ENCODE assay signal across 15 cellular contexts in the genomic region with DNA sequence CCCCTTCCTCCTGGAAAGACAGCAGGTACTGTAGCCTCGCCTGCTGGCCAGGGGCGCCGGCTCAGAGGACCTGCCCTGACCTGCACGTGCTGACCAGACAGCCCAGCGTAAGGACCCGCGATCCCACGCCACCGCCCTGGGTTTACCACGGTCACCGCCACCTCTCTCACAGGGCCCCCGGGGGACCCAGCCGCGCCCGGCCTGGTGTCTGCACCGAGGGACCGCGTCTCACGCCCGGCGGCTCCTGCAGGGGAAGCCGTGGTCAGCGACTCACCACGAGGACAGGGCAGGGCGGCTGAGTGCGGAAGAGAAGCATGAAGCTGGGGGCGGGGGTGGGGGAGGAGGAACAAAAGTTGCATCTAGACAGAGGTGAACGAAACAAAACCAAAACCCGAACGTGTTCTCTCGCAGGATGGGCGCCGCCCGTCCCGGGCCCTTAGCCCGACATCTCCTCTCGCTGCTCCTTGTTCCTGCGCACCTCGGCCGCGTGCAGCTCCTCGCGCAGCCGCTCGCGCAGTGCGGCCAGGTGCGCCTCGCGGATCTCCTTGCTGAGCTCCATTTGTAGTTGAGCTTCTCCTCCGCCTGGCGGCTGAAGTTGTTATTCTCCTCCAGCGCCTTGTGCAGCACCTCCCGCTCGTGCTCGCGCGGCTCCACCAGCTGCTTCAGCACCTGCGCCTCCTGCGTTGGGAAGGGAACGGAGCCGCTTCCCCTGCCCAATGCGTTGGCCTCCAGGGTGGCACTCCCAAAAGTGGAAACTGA. TPM values are rescaled to one million over a fixed set of nuclear protein-coding genes. Genes with fewer than 3 reads are reported as not detected.
DNase-seq lines count a peak whose midpoint lies in the region; ATAC-seq, FAIRE-seq and TF ChIP-seq lines count a peak whose summit lies in the region.
"Not testable (repeated sequence)": the region's sequence is repeated elsewhere in the genome, so short reads cannot be mapped to it uniquely, and the experiment has no call there.
"Had no signal": no experiment of that assay in that cellular context is flagged by ENCODE, and none has a peak within 500 bp of the region (broad histone marks: within the 10 kb centered on the region; RNA-seq: fewer than 3 reads in every experiment).

No MANE protein-coding gene starts in this region.

- H3K4me1 Mint-ChIP-seq in CD4-positive, alpha-beta T cell (ENCODE audit: low read depth); H9; activated B cell treated with CpG ODN at 0.5 μM for 24 hours: not testable (repeated sequence)

- not testable (repeated sequence) for H3K4ac ChIP-seq in H9 (ENCODE audit: low read depth, low read length)

- not testable (repeated sequence) for H2BK5ac ChIP-seq in H9 (ENCODE audit: insufficient read length, low read length)

- H3K4me2 ChIP-seq in H9 (ENCODE audit: insufficient read depth, insufficient read length, low read length); K562 (ENCODE audit: insufficient read depth, low read length); HepG2 (ENCODE audit: low read depth, low read length): not testable (repeated sequence)

- not testable (repeated sequence) for DNase-seq in CD4-positive, alpha-beta T cell; activated B cell treated with CpG ODN at 0.5 μM for 24 hours; K562 (ENCODE audit: extremely low read depth in 1 of 4, low spot score in 3 of 4); heart left ventricle; HepG2 (ENCODE audit: low spot score); omental fat pad (ENCODE audit: low spot score)
- DNase-seq in H9 (peak; percentile 82), upper lobe of left lung (peak in 1 of 2 donors; percentile 79)

- not testable (repeated sequence) for TF ChIP-seq RAD21 in K562 (CRISPR knock-in tag; conservative IDR thresholded peaks at IDR 0.05 in 1 of 2, IDR thresholded peaks at IDR 0.05 in 1 of 2); HepG2 (CRISPR knock-in tag; IDR thresholded peaks at IDR 0.05)

- ATAC-seq in CD4-positive, alpha-beta T cell (ENCODE audit: poor library complexity) = peak; percentile 58
- ATAC-seq in activated B cell treated with CpG ODN at 0.5 μM for 24 hours (ENCODE audit: low read depth) = peak; percentile 82
- ATAC-seq in K562 = peak; percentile 53
- peak; percentile 46 to 68 (median 58) for ATAC-seq in heart left ventricle
- ATAC-seq in HepG2 = peak; percentile 37; the same call in 2 of the 3 replicates
- peak; percentile 27 for ATAC-seq in omental fat pad (ENCODE audit: low FRiP score)
- ATAC-seq in upper lobe of left lung (ENCODE audit: low FRiP score in 2 of 2) = peak; percentile 15 to 22

- not testable (repeated sequence) for H3K27me3 Mint-ChIP-seq in CD4-positive, alpha-beta T cell; H9 (ENCODE audit: low read depth); activated B cell treated with CpG ODN at 0.5 μM for 24 hours

- not testable (repeated sequence) for H3K79me1 ChIP-seq in H9 (ENCODE audit: insufficient read depth, low read depth, low read length, poor library complexity, severe bottlenecking)

- H2BK15ac ChIP-seq in H9 (ENCODE audit: low read depth, low read length) = not testable (repeated sequence)

- not testable (repeated sequence) for H3K9me3 Mint-ChIP-seq in CD4-positive, alpha-beta T cell; H9; activated B cell treated with CpG ODN at 0.5 μM for 24 hours

- not testable (repeated sequence) for H3K9me1 ChIP-seq in K562 (ENCODE audit: control insufficient read depth, insufficient read depth, low read length)

- not testable (repeated sequence) for H3K9ac ChIP-seq in H9 (ENCODE audit: extremely low read depth, insufficient read length, low read length); K562 (ENCODE audit: insufficient read depth in 1 of 2, low read depth in 2 of 2, low read length in 2 of 2); HepG2 (ENCODE audit: insufficient read depth, low read depth, low read length)

- H2BK120ac ChIP-seq in H9 (ENCODE audit: low read depth, low read length, poor library complexity, severe bottlenecking) = not testable (repeated sequence)

- not testable (repeated sequence) for H2BK20ac ChIP-seq in H9 (ENCODE audit: low read depth, low read length, poor library complexity, severe bottlenecking)

- H4K5ac ChIP-seq in H9 (ENCODE audit: insufficient read length, low read depth, low read length) = not testable (repeated sequence)

- TF ChIP-seq POLR2A in K562 (conservative IDR thresholded peaks at IDR 0.05); heart left ventricle (IDR thresholded peaks at IDR 0.05); HepG2 (IDR thresholded peaks at IDR 0.05; ENCODE audit: insufficient read depth in 1 of 2, low read depth in 2 of 2, low read length in 2 of 2); upper lobe of left lung (IDR thresholded peaks at IDR 0.05): not testable (repeated sequence)

- in situ Hi-C loops in K562 (cut with MboI) = not testable (repeated sequence)
- in situ Hi-C loops in HepG2 (cut with HindIII; ENCODE audit: extremely low pct_ligation_motif_present, low pct_unique_long_range_greater_than_20kb) = loop anchor here (25.0 kb wide), 1 partner anchor 242 kb away; a partner anchor contains a TSS

- not testable (repeated sequence) for H4K20me1 ChIP-seq in H9 (ENCODE audit: control insufficient read depth, insufficient read depth, insufficient read length); K562 (replicated peaks; ENCODE audit: control insufficient read depth, insufficient read depth, low read length); HepG2 (ENCODE audit: insufficient read depth, low read length)

- TF ChIP-seq EP300 in K562 (IDR thresholded peaks at IDR 0.05; ENCODE audit: low read length); HepG2 (IDR thresholded peaks at IDR 0.05; ENCODE audit: low read depth in 2 of 2, low read length in 2 of 2); HepG2 (CRISPR knock-in tag; IDR thresholded peaks at IDR 0.05; ENCODE audit: borderline replicate concordance); upper lobe of left lung (IDR thresholded peaks at IDR 0.05): not testable (repeated sequence)

- not testable (repeated sequence) for H3K27me3 ChIP-seq in CD4-positive, alpha-beta T cell (ENCODE audit: control insufficient read depth, insufficient read depth, low read length); H9 (ENCODE audit: insufficient read depth, low read length); heart left ventricle; HepG2 (ENCODE audit: control insufficient read depth in 1 of 2, insufficient read depth in 2 of 2, low read length in 2 of 2); upper lobe of left lung
- peaks cover 0 to 14% of the 10 kb centered on the region in 2 experiments; a peak in 3 of 5 replicates for H3K27me3 ChIP-seq in K562 (ENCODE audit: control insufficient read depth in 2 of 2, insufficient read depth in 2 of 2, low read length in 2 of 2)

- TF ChIP-seq CTCF in CD4-positive, alpha-beta T cell (IDR thresholded peaks at IDR 0.05); H9 (conservative IDR thresholded peaks at IDR 0.05); activated B cell treated with CpG ODN at 0.5 μM for 24 hours (IDR thresholded peaks at IDR 0.05); K562 (IDR thresholded peaks at IDR 0.05 in 2 of 3, conservative IDR thresholded peaks at IDR 0.05 in 1 of 3; ENCODE audit: insufficient read depth in 2 of 3, low read depth in 1 of 3, low read length in 3 of 3); heart left ventricle (IDR thresholded peaks at IDR 0.05); HepG2 (CRISPR knock-in tag; IDR thresholded peaks at IDR 0.05); omental fat pad (IDR thresholded peaks at IDR 0.05); upper lobe of left lung (IDR thresholded peaks at IDR 0.05): not testable (repeated sequence)

- POLR2A ChIA-PET in CD4-positive, alpha-beta T cell (lab: Charles Lee); activated B cell treated with CpG ODN at 0.5 μM for 24 hours (lab: Charles Lee); K562 (lab: Yijun Ruan, JAX); HepG2 (lab: Yijun Ruan, JAX): not testable (repeated sequence)

- H4K8ac ChIP-seq in H9 (replicated peaks; ENCODE audit: insufficient read length, low read depth, low read length) = not testable (repeated sequence)

- no CpG with 5 or more reads among the region's 63 CpGs for WGBS in H9 (ENCODE audit: extremely low coverage, insufficient read length, low lambda C conversion rate)
- WGBS in K562 (ENCODE audit: insufficient coverage, low coverage, missing lambda C conversion rate) = 40% methylated on average over 25 of the region's 63 CpGs
- WGBS in heart left ventricle, 4 donors = 70 to 76% (median 72%) methylated on average over 36 to 51 of the region's 63 CpGs
- 99% methylated on average over 47 of the region's 63 CpGs for WGBS in HepG2 (ENCODE audit: low lambda C conversion rate)
- WGBS in upper lobe of left lung, 2 donors = 77 to 87% methylated on average over 44 to 47 of the region's 63 CpGs

- not testable (repeated sequence) for BruUV-seq in K562 (replicated peaks; lab: Mats Ljungman, UMichigan); HepG2 (replicated peaks; lab: Mats Ljungman, UMichigan)

- intact Hi-C loops in CD4-positive, alpha-beta T cell (cut with DNase I, micrococcal nuclease); activated B cell treated with CpG ODN at 0.5 μM for 24 hours (cut with micrococcal nuclease); K562 (cut with micrococcal nuclease); HepG2 (cut with micrococcal nuclease; ENCODE audit: unreplicated experiment): not testable (repeated sequence)
- intact Hi-C loops in heart left ventricle (cut with DNase I) = loop anchor here in 4 of 10 donors (10.0 kb wide), 2 partner anchors 94 to 244 kb away; no protein-coding TSS in a partner anchor

- H2BK12ac ChIP-seq in H9 (ENCODE audit: insufficient read length, low read depth, low read length) = not testable (repeated sequence)

- not testable (repeated sequence) for H3K4me1 ChIP-seq in H9 (ENCODE audit: insufficient read depth, low read length); K562 (replicated peaks in 1 of 2; ENCODE audit: control insufficient read depth in 2 of 2, insufficient read depth in 2 of 2, low read length in 2 of 2); heart left ventricle
- H3K4me1 ChIP-seq in HepG2 (ENCODE audit: insufficient read depth, low read length) = peaks cover 19% of the 10 kb centered on the region
- peaks cover 0 to 13% (median 4%) of the 10 kb centered on the region in 4 donors for H3K4me1 ChIP-seq in upper lobe of left lung

- H3K23ac ChIP-seq in H9 (ENCODE audit: insufficient read length, low read depth, low read length) = not testable (repeated sequence)

- H3K56ac ChIP-seq in H9 (ENCODE audit: insufficient read length, low read depth, low read length) = not testable (repeated sequence)

- H3K23me2 ChIP-seq in H9 (ENCODE audit: insufficient read length, low read depth, low read length, poor library complexity, severe bottlenecking) = not testable (repeated sequence)

- H3K27ac ChIP-seq in CD4-positive, alpha-beta T cell (ENCODE audit: low read depth, low read length); H9 (ENCODE audit: insufficient read length, low read depth, low read length); K562 (ENCODE audit: extremely low read depth, low read depth, low read length); heart left ventricle; HepG2 (ENCODE audit: extremely low read length, insufficient read depth, low read length); upper lobe of left lung: not testable (repeated sequence)

- H3K14ac ChIP-seq in H9 (ENCODE audit: insufficient read depth, low read length) = not testable (repeated sequence)

- CTCF ChIA-PET in CD4-positive, alpha-beta T cell (lab: Charles Lee); activated B cell treated with CpG ODN at 0.5 μM for 24 hours (lab: Charles Lee); K562 (lab: Yijun Ruan, JAX; ENCODE audit: low intra/inter-chr PET ratio); HepG2 (lab: Yijun Ruan, JAX; ENCODE audit: low intra/inter-chr PET ratio, low total read pairs): not testable (repeated sequence)

- H3K4me3 ChIP-seq in K562; heart left ventricle; HepG2 (replicated peaks in 1 of 3; ENCODE audit: insufficient read depth in 1 of 3, low read depth in 2 of 3, low read length in 3 of 3); upper lobe of left lung: not testable (repeated sequence)

- H3K36me3 ChIP-seq in K562 (ENCODE audit: control insufficient read depth, insufficient read depth, low read length) = not testable (repeated sequence)
- H3K36me3 ChIP-seq in heart left ventricle = peaks cover 0 to 72% (median 32%) of the 10 kb centered on the region in 9 donors
- H3K36me3 ChIP-seq in HepG2 (replicated peaks in 1 of 2; ENCODE audit: control insufficient read depth in 1 of 2, insufficient read depth in 2 of 2, low read length in 2 of 2) = peaks cover 21 to 50% of the 10 kb centered on the region in 2 experiments
- peaks cover 12 to 66% (median 44%) of the 10 kb centered on the region in 4 donors for H3K36me3 ChIP-seq in upper lobe of left lung

- not testable (repeated sequence) for H3K4me3 Mint-ChIP-seq in CD4-positive, alpha-beta T cell; H9; activated B cell treated with CpG ODN at 0.5 μM for 24 hours

- H3K9me3 ChIP-seq in CD4-positive, alpha-beta T cell (ENCODE audit: control insufficient read depth, low read length); H9 (ENCODE audit: control insufficient read depth, low read depth, low read length); K562 (replicated peaks; ENCODE audit: control insufficient read depth, insufficient read depth, low read depth, low read length); HepG2 (ENCODE audit: low read length); upper lobe of left lung: not testable (repeated sequence)
- peaks cover 0 to 11% (median 3%) of the 10 kb centered on the region in 12 donors for H3K9me3 ChIP-seq in heart left ventricle

- peaks cover 66% of the 10 kb centered on the region for H3K36me3 Mint-ChIP-seq in CD4-positive, alpha-beta T cell (ENCODE audit: low read depth)
- peaks cover 10 to 40% (median 20%) of the 10 kb centered on the region in 3 experiments for H3K36me3 Mint-ChIP-seq in H9 (ENCODE audit: insufficient read depth in 1 of 3, low read depth in 3 of 3)
- H3K36me3 Mint-ChIP-seq in activated B cell treated with CpG ODN at 0.5 μM for 24 hours (ENCODE audit: low read depth) = not testable (repeated sequence)

- H2AK5ac ChIP-seq in H9 (ENCODE audit: insufficient read length, low read length) = not testable (repeated sequence)

- H2AFZ ChIP-seq in H9 (ENCODE audit: low read length); K562 (ENCODE audit: low read depth, low read length); HepG2 (ENCODE audit: low read length): not testable (repeated sequence)

- not testable (repeated sequence) for FAIRE-seq in K562 (lab: Jason Lieb, UNC); HepG2 (lab: Jason Lieb, UNC)

- H3K27ac Mint-ChIP-seq in CD4-positive, alpha-beta T cell; activated B cell treated with CpG ODN at 0.5 μM for 24 hours: not testable (repeated sequence)
- H3K27ac Mint-ChIP-seq in H9 = peak overlapping the region in 1 of 3 experiments; percentile 53; a peak in 1 of 7 replicates

- H3K79me2 ChIP-seq in H9 (ENCODE audit: insufficient read depth, low read length); K562 (ENCODE audit: control insufficient read depth, insufficient read depth, low read length); HepG2 (ENCODE audit: insufficient read depth, low read length): not testable (repeated sequence)

- not testable (repeated sequence) for H3T11ph ChIP-seq in H9 (ENCODE audit: low read length)

- H4K91ac ChIP-seq in H9 (ENCODE audit: insufficient read length, low read depth, low read length) = not testable (repeated sequence)

- not testable (repeated sequence) for H3K18ac ChIP-seq in H9 (ENCODE audit: insufficient read length, low read depth, low read length)

RNA-seq across cellular contexts. Expression of a gene that starts 20.6 kb away (rescaled TPM):
- not detected for total RNA-seq in CD4-positive, alpha-beta T cell
- total RNA-seq in H9 (2021) (0.39 and 0.53 TPM in 2 replicates), activated B cell treated with CpG ODN at 0.5 μM for 24 hours (not detected in 2 replicates), K562 (2014; rRNA removed) (not detected in 2 replicates), K562 (2014; rRNA removed; fragmentation: Illumina TruSeq; extraction: Trizol) (not detected in 2 replicates), K562 (2015; rRNA removed; fragmentation: Illumina TruSeq; extraction: Trizol) (not detected in 2 replicates), K562 (2021) (not detected in 2 replicates), heart left ventricle (under 1 TPM in 2 of 9 donors, not detected in 7; 0.36 to 0.37 TPM), HepG2 (2016; rRNA removed; fragmentation: Illumina TruSeq; extraction: Trizol) (0.18 TPM in 1 of 2 replicates, not detected in the other), omental fat pad (not detected), upper lobe of left lung (under 1 TPM in 2 of 6 donors, not detected in 4; 0.26 to 0.61 TPM)
- total RNA-seq in K562 (2011; cell fraction: chromatin; rRNA removed; ENCODE audit: low replicate concordance) = not detected in 2 replicates
- not detected in 2 replicates for total RNA-seq in K562 (2011; cell fraction: nucleolus; rRNA removed)
- total RNA-seq in K562 (2011; cell fraction: nucleoplasm; rRNA removed) = not detected in 2 replicates
- polyA plus RNA-seq in K562 (2011; rRNA removed) (not detected in 2 replicates), K562 (2014; fragmentation: Illumina TruSeq; extraction: Trizol) (not detected in 2 replicates), K562 (2014; fragmentation: Nextera tagmentation; extraction: Ambion mirVana) (not detected), K562 (2014; rRNA removed) (not detected in 2 replicates), heart left ventricle (not detected), HepG2 (2011; rRNA removed) (0.28 and 0.60 TPM in 2 replicates)
- polyA plus RNA-seq in K562 (2011; cell fraction: cytosol; rRNA removed) = not detected in 2 replicates
- polyA plus RNA-seq in K562 (2011; cell fraction: nucleus; rRNA removed) = not detected in 2 replicates
- not detected in 2 replicates for polyA plus RNA-seq in K562 (2012)
- not detected in 2 replicates for polyA minus RNA-seq in K562 (2011; rRNA and poly(A)+ RNA removed)
- not detected in 2 replicates for polyA minus RNA-seq in K562 (2011; cell fraction: cytosol; rRNA and poly(A)+ RNA removed)
- not detected in 2 replicates for polyA minus RNA-seq in K562 (2011; cell fraction: nucleus; rRNA and poly(A)+ RNA removed)
- total RNA-seq in HepG2 (2016; cell fraction: cytosol; rRNA removed; fragmentation: Illumina TruSeq; extraction: Trizol; ENCODE audit: low read depth) = not detected in 2 replicates
- total RNA-seq in HepG2 (2016; cell fraction: insoluble cytoplasmic fraction; rRNA removed; fragmentation: Illumina TruSeq; extraction: Trizol) = 0.50 TPM in 1 of 2 replicates, not detected in the other
- total RNA-seq in HepG2 (2016; cell fraction: membrane; rRNA removed; fragmentation: Illumina TruSeq; extraction: Trizol) = 0.59 TPM in 1 of 2 replicates, not detected in the other
- total RNA-seq in HepG2 (2016; cell fraction: nucleus; rRNA removed; fragmentation: Illumina TruSeq; extraction: Trizol) = 0.50 TPM in 1 of 2 replicates, not detected in the other
- polyA plus RNA-seq in HepG2 (2011; cell fraction: cytosol; rRNA removed) = 0.17 and 0.21 TPM in 2 replicates
- polyA plus RNA-seq in HepG2 (2011; cell fraction: nucleus; rRNA removed) = 2.3 and 3.5 TPM in 2 replicates
- polyA plus RNA-seq in HepG2 (2012) = 0.23 TPM in 1 of 2 replicates, not detected in the other
- 0.20 and 0.32 TPM in 2 replicates for polyA plus RNA-seq in HepG2 (2016; cell fraction: cytosol; fragmentation: Illumina TruSeq; extraction: Trizol; ENCODE audit: low read depth)
- polyA plus RNA-seq in HepG2 (2016; cell fraction: insoluble cytoplasmic fraction; fragmentation: Illumina TruSeq; extraction: Trizol; ENCODE audit: low read depth) = not detected in 2 replicates
- 0.38 TPM in 1 of 2 replicates, not detected in the other for polyA plus RNA-seq in HepG2 (2016; cell fraction: membrane; fragmentation: Illumina TruSeq; extraction: Trizol; ENCODE audit: low read depth)
- 0.99 and 1.1 TPM in 2 replicates for polyA plus RNA-seq in HepG2 (2016; cell fraction: nucleus; fragmentation: Illumina TruSeq; extraction: Trizol; ENCODE audit: insufficient read depth, low read depth)
- 0.48 TPM in 1 of 2 replicates, not detected in the other for polyA minus RNA-seq in HepG2 (2011; rRNA and poly(A)+ RNA removed; ENCODE audit: low replicate concordance)
- polyA minus RNA-seq in HepG2 (2011; cell fraction: cytosol; rRNA and poly(A)+ RNA removed) = not detected in 2 replicates
- not detected in 2 replicates for polyA minus RNA-seq in HepG2 (2011; cell fraction: nucleus; rRNA and poly(A)+ RNA removed)
- total RNA-seq: Caco-2, esophagus muscularis mucosa, right atrium auricular region had no signal
- polyA plus RNA-seq: A549, ovary had no signal

RNA-seq across cellular contexts. Expression of a gene that starts 40.4 kb away (rescaled TPM):
- total RNA-seq in CD4-positive, alpha-beta T cell = not detected
- total RNA-seq in H9 (2021) (not detected in 2 replicates), activated B cell treated with CpG ODN at 0.5 μM for 24 hours (not detected in 2 replicates), K562 (2014; rRNA removed) (not detected in 2 replicates), K562 (2014; rRNA removed; fragmentation: Illumina TruSeq; extraction: Trizol) (not detected in 2 replicates), K562 (2015; rRNA removed; fragmentation: Illumina TruSeq; extraction: Trizol) (not detected in 2 replicates), K562 (2021) (not detected in 2 replicates), heart left ventricle (not detected), HepG2 (2016; rRNA removed; fragmentation: Illumina TruSeq; extraction: Trizol) (0.18 TPM in 1 of 2 replicates, not detected in the other), omental fat pad (not detected), upper lobe of left lung (under 1 TPM in 1 of 6 donors, not detected in 5; 0.30 TPM)
- not detected in 2 replicates for total RNA-seq in K562 (2011; cell fraction: chromatin; rRNA removed; ENCODE audit: low replicate concordance)
- total RNA-seq in K562 (2011; cell fraction: nucleolus; rRNA removed) = not detected in 2 replicates
- not detected in 2 replicates for total RNA-seq in K562 (2011; cell fraction: nucleoplasm; rRNA removed)
- polyA plus RNA-seq in K562 (2011; rRNA removed) (not detected in 2 replicates), K562 (2014; fragmentation: Illumina TruSeq; extraction: Trizol) (not detected in 2 replicates), K562 (2014; fragmentation: Nextera tagmentation; extraction: Ambion mirVana) (not detected), K562 (2014; rRNA removed) (not detected in 2 replicates), heart left ventricle (not detected), HepG2 (2011; rRNA removed) (0.11 and 0.18 TPM in 2 replicates)
- not detected in 2 replicates for polyA plus RNA-seq in K562 (2011; cell fraction: cytosol; rRNA removed)
- polyA plus RNA-seq in K562 (2011; cell fraction: nucleus; rRNA removed) = not detected in 2 replicates
- polyA plus RNA-seq in K562 (2012) = not detected in 2 replicates
- not detected in 2 replicates for polyA minus RNA-seq in K562 (2011; rRNA and poly(A)+ RNA removed)
- not detected in 2 replicates for polyA minus RNA-seq in K562 (2011; cell fraction: cytosol; rRNA and poly(A)+ RNA removed)
- polyA minus RNA-seq in K562 (2011; cell fraction: nucleus; rRNA and poly(A)+ RNA removed) = not detected in 2 replicates
- 0.26 TPM in 1 of 2 replicates, not detected in the other for total RNA-seq in HepG2 (2016; cell fraction: cytosol; rRNA removed; fragmentation: Illumina TruSeq; extraction: Trizol; ENCODE audit: low read depth)
- not detected in 2 replicates for total RNA-seq in HepG2 (2016; cell fraction: insoluble cytoplasmic fraction; rRNA removed; fragmentation: Illumina TruSeq; extraction: Trizol)
- 0.34 TPM in 1 of 2 replicates, not detected in the other for total RNA-seq in HepG2 (2016; cell fraction: membrane; rRNA removed; fragmentation: Illumina TruSeq; extraction: Trizol)
- not detected in 2 replicates for total RNA-seq in HepG2 (2016; cell fraction: nucleus; rRNA removed; fragmentation: Illumina TruSeq; extraction: Trizol)
- polyA plus RNA-seq in HepG2 (2011; cell fraction: cytosol; rRNA removed) = 0.11 TPM in 1 of 2 replicates, not detected in the other
- not detected in 2 replicates for polyA plus RNA-seq in HepG2 (2011; cell fraction: nucleus; rRNA removed)
- polyA plus RNA-seq in HepG2 (2012) = not detected in 2 replicates
- polyA plus RNA-seq in HepG2 (2016; cell fraction: cytosol; fragmentation: Illumina TruSeq; extraction: Trizol; ENCODE audit: low read depth) = 0.21 TPM in 1 of 2 replicates, not detected in the other
- not detected in 2 replicates for polyA plus RNA-seq in HepG2 (2016; cell fraction: insoluble cytoplasmic fraction; fragmentation: Illumina TruSeq; extraction: Trizol; ENCODE audit: low read depth)
- 0.22 TPM in 1 of 2 replicates, not detected in the other for polyA plus RNA-seq in HepG2 (2016; cell fraction: membrane; fragmentation: Illumina TruSeq; extraction: Trizol; ENCODE audit: low read depth)
- 0.61 TPM in 1 of 2 replicates, not detected in the other for polyA plus RNA-seq in HepG2 (2016; cell fraction: nucleus; fragmentation: Illumina TruSeq; extraction: Trizol; ENCODE audit: insufficient read depth, low read depth)
- 0.94 TPM in 1 of 2 replicates, not detected in the other for polyA minus RNA-seq in HepG2 (2011; rRNA and poly(A)+ RNA removed; ENCODE audit: low replicate concordance)
- polyA minus RNA-seq in HepG2 (2011; cell fraction: cytosol; rRNA and poly(A)+ RNA removed) = not detected in 2 replicates
- not detected in 2 replicates for polyA minus RNA-seq in HepG2 (2011; cell fraction: nucleus; rRNA and poly(A)+ RNA removed)
- total RNA-seq: activated CD4-positive, alpha-beta memory T cell treated with anti-CD3 and anti-CD28 coated beads for 36 hours; adrenal gland; Caco-2; right atrium auricular region had no signal
- polyA plus RNA-seq: A549 had no signal

Comparison
In these comparisons a context has a peak if more than half of its experiments do, and no peak if none do; other contexts are left out.
1. ATAC-seq: peak in every context shown above with its lines; median percentile 82 in activated B cell treated with CpG ODN at 0.5 μM for 24 hours; 58 in CD4-positive, alpha-beta T cell; 58 in heart left ventricle; 53 in K562; 37 in HepG2; 27 in omental fat pad; 18 in upper lobe of left lung.